Comparison of ENCODE assay signal across 18 cellular contexts in the genomic region with DNA sequence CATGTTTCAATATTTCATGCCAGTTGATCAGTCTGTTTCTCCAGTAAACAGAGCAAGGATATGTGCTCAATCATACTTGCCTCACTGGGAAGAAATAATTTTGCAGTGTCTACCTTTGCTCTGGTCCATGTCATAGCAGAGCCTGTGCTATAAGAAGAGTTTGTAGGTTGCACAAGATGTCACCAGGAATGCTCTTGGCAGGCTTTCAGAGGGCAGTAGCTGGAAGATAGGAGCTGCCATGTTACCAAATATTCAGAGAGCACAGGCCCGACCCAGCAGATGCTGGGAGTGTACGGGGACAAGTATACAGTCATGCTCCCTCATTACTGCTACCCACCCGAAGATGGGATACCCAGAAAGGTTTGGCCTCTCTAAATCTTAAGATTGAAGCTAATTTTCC.
DNase-seq lines count a peak whose midpoint lies in the region; ATAC-seq and TF ChIP-seq lines count a peak whose summit lies in the region.
"Had no signal": no experiment of that assay in that cellular context is flagged by ENCODE, and none has a peak within 500 bp of the region (broad histone marks: within the 10 kb centered on the region; RNA-seq: fewer than 3 reads in every experiment).

No MANE protein-coding gene starts in this region.

- no peak for TF ChIP-seq POLR2A in HCT116 (IDR thresholded peaks at IDR 0.05; ENCODE audit: borderline replicate concordance, extremely low read depth, insufficient read depth, insufficient read length)

- ATAC-seq in Right ventricle myocardium inferior: peak; percentile 34
- no peak for ATAC-seq in CD4-positive, CD25-positive, alpha-beta regulatory T cell (ENCODE audit: low read depth in 2 of 2)
- no peak for ATAC-seq in HCT116
- ATAC-seq: CD8-positive, alpha-beta T cell; GM23338 had no signal

- peak overlapping the region in 2 of 3 donors; percentile 4 to 62 for H3K27ac Mint-ChIP-seq in CD4-positive, CD25-positive, alpha-beta regulatory T cell
- H3K27ac Mint-ChIP-seq in endodermal cell (no peak overlapping the region), Calu3 (ENCODE audit: unreplicated experiment) (no peak overlapping the region)
- H3K27ac Mint-ChIP-seq: CD8-positive, alpha-beta T cell; GM23338; IgD-negative memory B cell had no signal

- intact Hi-C loops in Right ventricle myocardium inferior (cut with DNase I): no loop called here
- intact Hi-C loops in cardiac septum (cut with DNase I): no loop called here
- intact Hi-C loops in HCT116 (cut with micrococcal nuclease): no loop called here
- intact Hi-C loops in Calu3 (cut with micrococcal nuclease; ENCODE audit: unreplicated experiment): no loop called here

- DNase-seq in Right ventricle myocardium inferior (ENCODE audit: missing footprints) (no peak), cardiac septum (ENCODE audit: low spot score) (no peak), HCT116 (ENCODE audit: low read depth, low spot score) (no peak), endodermal cell (peak; percentile 19), Calu3 (no peak), A172 (ENCODE audit: low spot score) (no peak), GM19238 (ENCODE audit: insufficient read length, low spot score) (no peak)
- DNase-seq in CD4-positive, CD25-positive, alpha-beta regulatory T cell: no peak
- DNase-seq: BE2C; CD8-positive, alpha-beta T cell; COR-L47; DMS53; GF-D8; H7 had no signal

- 85 to 93% methylated on average over 3 of the region's 3 CpGs for WGBS in endodermal cell (ENCODE audit: insufficient coverage in 1 of 2, insufficient read length in 1 of 2), 2 experiments

- no peaks in the 10 kb centered on the region for H3K9me3 ChIP-seq in CD4-positive, CD25-positive, alpha-beta regulatory T cell (ENCODE audit: control insufficient read depth in 2 of 2, low read length in 2 of 2)
- no peaks in the 10 kb centered on the region for H3K9me3 ChIP-seq in HCT116 (ENCODE audit: control insufficient read depth in 1 of 2, insufficient read depth in 1 of 2, low read depth in 1 of 2, low read length in 2 of 2)
- no peaks in the 10 kb centered on the region for H3K9me3 ChIP-seq in endodermal cell (ENCODE audit: control insufficient read depth, low read length)
- H3K9me3 ChIP-seq: A549, BE2C had no signal

- H3K9ac ChIP-seq in HCT116 (ENCODE audit: low read length): no peak overlapping the region
- no peak overlapping the region for H3K9ac ChIP-seq in endodermal cell (ENCODE audit: extremely low read depth, low read length, poor library complexity, severe bottlenecking)

- H4K20me1 ChIP-seq in HCT116 (ENCODE audit: insufficient read depth): no peaks in the 10 kb centered on the region

- H3K27me3 Mint-ChIP-seq in CD4-positive, CD25-positive, alpha-beta regulatory T cell: no peaks in the 10 kb centered on the region
- H3K27me3 Mint-ChIP-seq in endodermal cell (ENCODE audit: insufficient read depth) (peaks cover 3% of the 10 kb centered on the region), Calu3 (ENCODE audit: unreplicated experiment) (no peaks in the 10 kb centered on the region)
- H3K27me3 Mint-ChIP-seq: IgD-negative memory B cell had no signal

- no TSS peak for BruUV-seq in HCT116 (replicated peaks; lab: Mats Ljungman, UMichigan)
- BruUV-seq in Calu3 (replicated peaks; lab: Mats Ljungman, UMichigan): no TSS peak

- RAD21 ChIA-PET in HCT116 (lab: Charles Lee; ENCODE audit: low non-redundant PET in 1 of 2, low total read pairs in 2 of 2, uncharacterized antibody in 2 of 2, unreplicated experiment in 2 of 2): interaction anchor here in 1 of 2 experiments (0.6 kb wide), 1 partner anchor 401 kb away, joined by 3 read pairs; no protein-coding TSS in a partner anchor

- peak overlapping the region; percentile 43 for H2AFZ ChIP-seq in HCT116 (ENCODE audit: low read depth, low read length, poor library complexity, severe bottlenecking)
- H2AFZ ChIP-seq: GM23338 had no signal

- peaks cover 13 to 60% (median 25%) of the 10 kb centered on the region in 4 donors for H3K4me1 Mint-ChIP-seq in CD4-positive, CD25-positive, alpha-beta regulatory T cell
- H3K4me1 Mint-ChIP-seq in endodermal cell (no peaks in the 10 kb centered on the region), Calu3 (ENCODE audit: low read depth, unreplicated experiment) (peaks cover 9% of the 10 kb centered on the region)
- H3K4me1 Mint-ChIP-seq: GM23338 had no signal

- CTCF ChIA-PET in HCT116 (lab: Charles Lee) (no interaction called here), Calu3 (lab: Charles Lee) (interaction anchor here (0.5 kb wide), 1 partner anchor 650 kb away, joined by 3 read pairs; no protein-coding TSS in a partner anchor)

- peaks cover 29% of the 10 kb centered on the region for H3K4me1 ChIP-seq in CD4-positive, CD25-positive, alpha-beta regulatory T cell (ENCODE audit: control insufficient read depth, insufficient read depth, low read length, poor library complexity, severe bottlenecking)
- no peaks in the 10 kb centered on the region; a peak in 1 of 4 replicates for H3K4me1 ChIP-seq in HCT116 (ENCODE audit: control insufficient read depth in 1 of 2, insufficient read depth in 2 of 2, low read length in 2 of 2)
- H3K4me1 ChIP-seq in endodermal cell (ENCODE audit: control insufficient read depth, insufficient read depth, low read length): no peaks in the 10 kb centered on the region
- H3K4me1 ChIP-seq: BE2C had no signal

- TF ChIP-seq RAD21 in HCT116 (IDR thresholded peaks at IDR 0.05; ENCODE audit: low read depth): no peak

- peaks cover 3% of the 10 kb centered on the region for H3K36me3 Mint-ChIP-seq in CD4-positive, CD25-positive, alpha-beta regulatory T cell
- no peaks in the 10 kb centered on the region for H3K36me3 Mint-ChIP-seq in endodermal cell (ENCODE audit: low read depth)
- peaks cover 6% of the 10 kb centered on the region for H3K36me3 Mint-ChIP-seq in Calu3 (ENCODE audit: insufficient read depth, unreplicated experiment)
- H3K36me3 Mint-ChIP-seq: CD8-positive, alpha-beta T cell; IgD-negative memory B cell had no signal

- no peaks in the 10 kb centered on the region for H3K27me3 ChIP-seq in CD4-positive, CD25-positive, alpha-beta regulatory T cell (ENCODE audit: control insufficient read depth, insufficient read depth, low read length)
- H3K27me3 ChIP-seq in HCT116 (ENCODE audit: insufficient read depth, low read length): no peaks in the 10 kb centered on the region
- H3K27me3 ChIP-seq in endodermal cell (ENCODE audit: control insufficient read depth, insufficient read depth, low read length, poor library complexity, severe bottlenecking): no peaks in the 10 kb centered on the region
- H3K27me3 ChIP-seq: BE2C had no signal

- no peak for TF ChIP-seq CTCF in HCT116 (IDR thresholded peaks at IDR 0.05 in 2 of 3, conservative IDR thresholded peaks at IDR 0.05 in 1 of 3; ENCODE audit: borderline replicate concordance in 1 of 3, insufficient read depth in 1 of 3, low read depth in 2 of 3, low read length in 2 of 3)
- no peak for TF ChIP-seq CTCF in endodermal cell (conservative IDR thresholded peaks at IDR 0.05)
- no peak for TF ChIP-seq CTCF in Calu3 (IDR thresholded peaks at IDR 0.05; ENCODE audit: unreplicated experiment)

- no peaks in the 10 kb centered on the region for H3K9me3 Mint-ChIP-seq in CD4-positive, CD25-positive, alpha-beta regulatory T cell
- H3K9me3 Mint-ChIP-seq in endodermal cell (no peaks in the 10 kb centered on the region), Calu3 (ENCODE audit: low read depth, unreplicated experiment) (no peaks in the 10 kb centered on the region)
- H3K9me3 Mint-ChIP-seq: CD8-positive, alpha-beta T cell; GM23338; IgD-negative memory B cell had no signal

- H3K9me2 ChIP-seq in HCT116 (ENCODE audit: insufficient read depth): no peaks in the 10 kb centered on the region

- no peaks in the 10 kb centered on the region for H3K79me2 ChIP-seq in HCT116 (ENCODE audit: insufficient read depth, low read length)

- H3K4me3 ChIP-seq in CD4-positive, CD25-positive, alpha-beta regulatory T cell (ENCODE audit: low read depth, low read length): no peak overlapping the region
- H3K4me3 ChIP-seq in HCT116 (replicated peaks in 1 of 2; ENCODE audit: low read depth in 1 of 2, low read length in 2 of 2) (no peak overlapping the region), endodermal cell (ENCODE audit: low read length) (no peak overlapping the region)
- H3K4me3 ChIP-seq: A549, GM23338 had no signal

- POLR2A ChIA-PET in HCT116 (lab: Charles Lee): no interaction called here

- peak overlapping the region in 1 of 4 donors; percentile 18 for H3K4me3 Mint-ChIP-seq in CD4-positive, CD25-positive, alpha-beta regulatory T cell
- H3K4me3 Mint-ChIP-seq in endodermal cell (no peak overlapping the region), Calu3 (ENCODE audit: low read depth, unreplicated experiment) (no peak overlapping the region)
- H3K4me3 Mint-ChIP-seq: CD8-positive, alpha-beta T cell; GM23338; IgD-negative memory B cell had no signal

- H3K27ac ChIP-seq in CD4-positive, CD25-positive, alpha-beta regulatory T cell (ENCODE audit: insufficient read depth, low read length, poor library complexity, severe bottlenecking): no peak overlapping the region
- no peak overlapping the region for H3K27ac ChIP-seq in HCT116 (ENCODE audit: low read depth, low read length)
- no peak overlapping the region for H3K27ac ChIP-seq in endodermal cell (ENCODE audit: low read depth, low read length)
- H3K27ac ChIP-seq: A549, C4-2B had no signal

- H3K36me3 ChIP-seq in CD4-positive, CD25-positive, alpha-beta regulatory T cell (ENCODE audit: control insufficient read depth, insufficient read depth, low read length): no peaks in the 10 kb centered on the region
- H3K36me3 ChIP-seq in HCT116 (ENCODE audit: control insufficient read depth in 1 of 2, insufficient read depth in 2 of 2, low read length in 2 of 2) (no peaks in the 10 kb centered on the region), endodermal cell (ENCODE audit: control insufficient read depth, insufficient read depth, low read length) (no peaks in the 10 kb centered on the region)
- H3K36me3 ChIP-seq: BE2C had no signal

- no peak overlapping the region for H3K4me2 ChIP-seq in HCT116 (ENCODE audit: low read length)
- H3K4me2 ChIP-seq: A549, GM23338 had no signal

TF ChIP-seq in HCT116, 20 proteins besides CTCF, POLR2A, EP300 and RAD21:
- TF ChIP-seq ZFX (IDR thresholded peaks at IDR 0.05) (no peak), YY1 (IDR thresholded peaks at IDR 0.05; ENCODE audit: extremely low read depth, insufficient replicate concordance, low read depth, low read length) (no peak), EGR1 (IDR thresholded peaks at IDR 0.05; ENCODE audit: low read depth) (no peak), EZH2phosphoT487 (IDR thresholded peaks at IDR 0.05; ENCODE audit: borderline replicate concordance) (no peak)
- TF ChIP-seq, protein P1, sequence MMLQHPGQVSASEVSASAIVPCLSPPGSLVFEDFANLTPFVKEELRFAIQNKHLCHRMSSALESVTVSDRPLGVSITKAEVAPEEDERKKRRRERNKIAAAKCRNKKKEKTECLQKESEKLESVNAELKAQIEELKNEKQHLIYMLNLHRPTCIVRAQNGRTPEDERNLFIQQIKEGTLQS (IDR thresholded peaks at IDR 0.05): no peak

Comparison
In these comparisons a context has a peak if more than half of its experiments do, and no peak if none do; other contexts are left out.
1. H3K27ac Mint-ChIP-seq: peak in CD4-positive, CD25-positive, alpha-beta regulatory T cell (2 of 3); none in endodermal cell (single experiment) and Calu3 (single experiment).